1 cellular context compared by ENCODE assay signal in genomic region chr3:134527037-134527436, GRCh38.
TF ChIP-seq lines count a peak whose summit lies in the region.

No MANE protein-coding gene starts in this region.

TF ChIP-seq in WTC11, 78 proteins besides CTCF, POLR2A, EP300 and RAD21 (continued from another document):
- no peak for TF ChIP-seq AFF4 (CRISPR knock-in tag; IDR thresholded peaks at IDR 0.05; ENCODE audit: borderline replicate concordance)
- no peak for TF ChIP-seq ATF2 (CRISPR knock-in tag; IDR thresholded peaks at IDR 0.05; ENCODE audit: borderline replicate concordance, low read depth)
